Comparison of ENCODE assay signal across 21 cellular contexts in the genomic region with DNA sequence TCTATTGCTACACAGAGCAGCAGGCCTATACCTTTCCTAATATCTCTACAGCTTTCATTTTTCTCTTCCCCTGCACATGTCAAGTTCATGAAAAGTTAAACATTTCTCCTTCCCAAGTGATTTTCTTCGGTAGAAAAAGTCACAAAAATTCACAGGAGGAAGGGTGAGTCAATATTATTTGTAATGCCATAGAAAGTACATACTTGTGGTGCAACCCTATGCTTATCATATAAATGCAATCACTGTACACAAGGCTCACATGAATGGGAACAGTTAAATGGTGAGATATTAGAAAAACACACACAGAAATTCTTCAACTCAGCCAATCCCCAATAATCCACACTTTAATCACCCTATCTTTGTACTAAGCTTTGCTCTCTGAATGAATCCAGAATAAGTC.
"Had no signal": no experiment of that assay in that cellular context is flagged by ENCODE, and none has a peak within 500 bp of the region (broad histone marks: within the 10 kb centered on the region; RNA-seq: fewer than 3 reads in every experiment).

No MANE protein-coding gene starts in this region.

- H3K27ac ChIP-seq: cardiac muscle cell, left lung, neural progenitor cell, prostate gland, tibial artery, WERI-Rb-1 had no signal

- H3K4me1 ChIP-seq: left lung, neural progenitor cell, prostate gland, tibial artery had no signal

- H2AFZ ChIP-seq: neural progenitor cell had no signal

- H3K27ac Mint-ChIP-seq: activated CD4-positive, alpha-beta T cell treated with anti-CD3 and anti-CD28 coated beads, Interleukin-2, amount 10 ng/mL, durations not matched to agents 7 days and 5 days; activated CD8-positive, alpha-beta memory T cell treated with anti-CD3 and anti-CD28 coated beads, Interleukin-2, amount 10 ng/mL, durations not matched to agents 7 days and 5 days; activated CD8-positive, alpha-beta T cell treated with anti-CD3 and anti-CD28 coated beads for 36 hours; activated naive CD4-positive, alpha-beta T cell treated with anti-CD3 and anti-CD28 coated beads, Interleukin-2, amount 10 ng/mL, durations not matched to agents 7 days and 5 days; naive thymus-derived CD8-positive, alpha-beta T cell; neural progenitor cell; stimulated activated naive CD8-positive, alpha-beta T cell treated with anti-CD3 and anti-CD28 coated beads, Interleukin-15, amount 100 ng/mL, for 72 hours; T-helper 2 cell treated with Interferon-gamma antibody and Interleukin-4, amounts not matched to agents 5 μg/mL and 100 μg/mL, for 36 hours had no signal

- H3K36me3 ChIP-seq: cardiac muscle cell, left lung, neural progenitor cell, prostate gland, tibial artery, WERI-Rb-1 had no signal

- H3K27me3 Mint-ChIP-seq: activated CD4-positive, alpha-beta T cell treated with anti-CD3 and anti-CD28 coated beads, Interleukin-2, amount 10 ng/mL, durations not matched to agents 7 days and 5 days; activated CD8-positive, alpha-beta memory T cell treated with anti-CD3 and anti-CD28 coated beads, Interleukin-2, amount 10 ng/mL, durations not matched to agents 7 days and 5 days; activated CD8-positive, alpha-beta T cell treated with anti-CD3 and anti-CD28 coated beads for 36 hours; activated naive CD4-positive, alpha-beta T cell treated with anti-CD3 and anti-CD28 coated beads, Interleukin-2, amount 10 ng/mL, durations not matched to agents 7 days and 5 days; naive thymus-derived CD8-positive, alpha-beta T cell; stimulated activated naive CD8-positive, alpha-beta T cell treated with anti-CD3 and anti-CD28 coated beads, Interleukin-15, amount 100 ng/mL, for 72 hours had no signal

- H3K4me3 Mint-ChIP-seq: activated CD4-positive, alpha-beta T cell treated with anti-CD3 and anti-CD28 coated beads, Interleukin-2, amount 10 ng/mL, durations not matched to agents 7 days and 5 days; activated CD8-positive, alpha-beta memory T cell treated with anti-CD3 and anti-CD28 coated beads, Interleukin-2, amount 10 ng/mL, durations not matched to agents 7 days and 5 days; activated CD8-positive, alpha-beta T cell treated with anti-CD3 and anti-CD28 coated beads for 36 hours; activated naive CD4-positive, alpha-beta T cell treated with anti-CD3 and anti-CD28 coated beads, Interleukin-2, amount 10 ng/mL, durations not matched to agents 7 days and 5 days; naive thymus-derived CD8-positive, alpha-beta T cell; neural progenitor cell; stimulated activated naive CD8-positive, alpha-beta T cell treated with anti-CD3 and anti-CD28 coated beads, Interleukin-15, amount 100 ng/mL, for 72 hours; T-helper 2 cell treated with Interferon-gamma antibody and Interleukin-4, amounts not matched to agents 5 μg/mL and 100 μg/mL, for 36 hours had no signal

- H3K4me2 ChIP-seq: neural progenitor cell had no signal

- H3K36me3 Mint-ChIP-seq: activated CD8-positive, alpha-beta memory T cell treated with anti-CD3 and anti-CD28 coated beads, Interleukin-2, amount 10 ng/mL, durations not matched to agents 7 days and 5 days; activated naive CD4-positive, alpha-beta T cell treated with anti-CD3 and anti-CD28 coated beads, Interleukin-2, amount 10 ng/mL, durations not matched to agents 7 days and 5 days; naive thymus-derived CD8-positive, alpha-beta T cell; neural progenitor cell had no signal

- DNase-seq: activated CD4-positive, alpha-beta T cell treated with anti-CD3 and anti-CD28 coated beads, Interleukin-2, amount 10 ng/mL, durations not matched to agents 7 days and 5 days; activated CD4-positive, CD25-positive, alpha-beta regulatory T cell treated with anti-CD3 and anti-CD28 coated beads, Interleukin-2, amount 50 U/mL, for 72 hours; activated CD8-positive, alpha-beta memory T cell treated with anti-CD3 and anti-CD28 coated beads, Interleukin-2, amount 10 ng/mL, durations not matched to agents 7 days and 5 days; activated CD8-positive, alpha-beta T cell treated with anti-CD3 and anti-CD28 coated beads for 36 hours; activated effector memory CD4-positive, alpha-beta T cell treated with anti-CD3 and anti-CD28 coated beads, Interleukin-2, amount 50 U/mL, for 16 hours; activated naive CD4-positive, alpha-beta T cell treated with anti-CD3 and anti-CD28 coated beads, Interleukin-2, amount 10 ng/mL, durations not matched to agents 7 days and 5 days; activated T-cell treated with anti-CD3 and anti-CD28 coated beads for 4 hours; aorta; kidney glomerular epithelial cell; left lung; naive thymus-derived CD8-positive, alpha-beta T cell; stimulated activated CD4-positive, alpha-beta T cell treated with anti-CD3 and anti-CD28 coated beads, Interleukin-12 subunit alpha, Interleukin-12 subunit beta, amount 100 ng/mL, for 4 hours; stimulated activated naive CD8-positive, alpha-beta T cell treated with anti-CD3 and anti-CD28 coated beads, Interleukin-15, amount 100 ng/mL, for 72 hours; tibial artery; WERI-Rb-1 had no signal

- H3K27me3 ChIP-seq: cardiac muscle cell, left lung, neural progenitor cell, tibial artery had no signal

- H3K4me3 ChIP-seq: cardiac muscle cell, left lung, lung, neural progenitor cell, prostate gland, tibial artery had no signal

- H3K9ac ChIP-seq: neural progenitor cell had no signal

- H3K9me3 ChIP-seq: left lung, prostate gland, tibial artery had no signal

- H3K4me1 Mint-ChIP-seq: activated CD4-positive, alpha-beta T cell treated with anti-CD3 and anti-CD28 coated beads, Interleukin-2, amount 10 ng/mL, durations not matched to agents 7 days and 5 days; activated CD8-positive, alpha-beta memory T cell treated with anti-CD3 and anti-CD28 coated beads, Interleukin-2, amount 10 ng/mL, durations not matched to agents 7 days and 5 days; activated naive CD4-positive, alpha-beta T cell treated with anti-CD3 and anti-CD28 coated beads, Interleukin-2, amount 10 ng/mL, durations not matched to agents 7 days and 5 days; naive thymus-derived CD8-positive, alpha-beta T cell; stimulated activated naive CD8-positive, alpha-beta T cell treated with anti-CD3 and anti-CD28 coated beads, Interleukin-15, amount 100 ng/mL, for 72 hours had no signal

- H3K9me3 Mint-ChIP-seq: neural progenitor cell had no signal

- ATAC-seq: activated CD8-positive, alpha-beta memory T cell treated with anti-CD3 and anti-CD28 coated beads, Interleukin-2, amount 10 ng/mL, durations not matched to agents 7 days and 5 days; activated CD8-positive, alpha-beta T cell treated with anti-CD3 and anti-CD28 coated beads for 36 hours; left lung; naive thymus-derived CD8-positive, alpha-beta T cell; SK-N-SH treated with all-trans-retinoic acid at 6 μM for 48 hours; stimulated activated naive CD8-positive, alpha-beta T cell treated with anti-CD3 and anti-CD28 coated beads, Interleukin-15, amount 100 ng/mL, for 72 hours had no signal
